ENCODE assay signal across 1 cellular context in genomic region chr9:21454149-21454548, GRCh38.
TF ChIP-seq lines count a peak whose summit lies in the region.

No MANE protein-coding gene starts in this region.

TF ChIP-seq in SK-N-SH, 30 proteins besides CTCF, POLR2A, EP300 and RAD21 (continued from another document):
- TF ChIP-seq, protein P1, sequence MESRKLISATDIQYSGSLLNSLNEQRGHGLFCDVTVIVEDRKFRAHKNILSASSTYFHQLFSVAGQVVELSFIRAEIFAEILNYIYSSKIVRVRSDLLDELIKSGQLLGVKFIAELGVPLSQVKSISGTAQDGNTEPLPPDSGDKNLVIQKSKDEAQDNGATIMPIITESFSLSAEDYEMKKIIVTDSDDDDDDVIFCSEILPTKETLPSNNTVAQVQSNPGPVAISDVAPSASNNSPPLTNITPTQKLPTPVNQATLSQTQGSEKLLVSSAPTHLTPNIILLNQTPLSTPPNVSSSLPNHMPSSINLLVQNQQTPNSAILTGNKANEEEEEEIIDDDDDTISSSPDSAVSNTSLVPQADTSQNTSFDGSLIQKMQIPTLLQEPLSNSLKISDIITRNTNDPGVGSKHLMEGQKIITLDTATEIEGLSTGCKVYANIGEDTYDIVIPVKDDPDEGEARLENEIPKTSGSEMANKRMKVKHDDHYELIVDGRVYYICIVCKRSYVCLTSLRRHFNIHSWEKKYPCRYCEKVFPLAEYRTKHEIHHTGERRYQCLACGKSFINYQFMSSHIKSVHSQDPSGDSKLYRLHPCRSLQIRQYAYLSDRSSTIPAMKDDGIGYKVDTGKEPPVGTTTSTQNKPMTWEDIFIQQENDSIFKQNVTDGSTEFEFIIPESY (IDR thresholded peaks at IDR 0.05; ENCODE audit: borderline replicate concordance, low read depth) = no peak
- TF ChIP-seq EZH2phosphoT487 (IDR thresholded peaks at IDR 0.05; ENCODE audit: borderline replicate concordance, low read depth) (no peak), MEF2A (IDR thresholded peaks at IDR 0.05; ENCODE audit: borderline replicate concordance, low read depth) (no peak), TCF12 (IDR thresholded peaks at IDR 0.05) (no peak), NFIC (IDR thresholded peaks at IDR 0.05; ENCODE audit: borderline replicate concordance) (no peak), YY1 (IDR thresholded peaks at IDR 0.05; ENCODE audit: low read depth) (no peak), GATA2 (CRISPR knock-in tag; IDR thresholded peaks at IDR 0.05) (no peak), JUND (IDR thresholded peaks at IDR 0.05) (no peak), USF2 (IDR thresholded peaks at IDR 0.05; ENCODE audit: borderline replicate concordance, low read depth, low read length) (no peak), RFX5 (IDR thresholded peaks at IDR 0.05; ENCODE audit: low read length) (no peak), IRF3 (IDR thresholded peaks at IDR 0.05; ENCODE audit: low read depth, low read length) (no peak)
- TF ChIP-seq, protein P2, sequence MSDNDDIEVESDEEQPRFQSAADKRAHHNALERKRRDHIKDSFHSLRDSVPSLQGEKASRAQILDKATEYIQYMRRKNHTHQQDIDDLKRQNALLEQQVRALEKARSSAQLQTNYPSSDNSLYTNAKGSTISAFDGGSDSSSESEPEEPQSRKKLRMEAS (IDR thresholded peaks at IDR 0.05; ENCODE audit: low read depth) = no peak
